12 cellular contexts compared by ENCODE assay signal in genomic region chr12:93050026-93050747, GRCh38.
DNase-seq lines count a peak whose midpoint lies in the region; ATAC-seq and TF ChIP-seq lines count a peak whose summit lies in the region.
"Had no signal": no experiment of that assay in that cellular context is flagged by ENCODE, and none has a peak within 500 bp of the region (broad histone marks: within the 10 kb centered on the region; RNA-seq: fewer than 3 reads in every experiment).

No MANE protein-coding gene starts in this region.

- CTCF ChIA-PET in RWPE1 (lab: Yijun Ruan, JAX) = interaction anchor here (0.7 kb wide), 1 partner anchor 264 kb away, joined by 4 read pairs; no protein-coding TSS in a partner anchor

- TF ChIP-seq CTCF in RWPE1 (conservative IDR thresholded peaks at IDR 0.05; ENCODE audit: low read depth) = no peak
- no peak for TF ChIP-seq CTCF in epithelial cell of proximal tubule (conservative IDR thresholded peaks at IDR 0.05; ENCODE audit: low read depth, low read length)

- H3K27ac ChIP-seq in RWPE1 = no peak overlapping the region
- H3K27ac ChIP-seq: 22Rv1 had no signal

- no peak overlapping the region for H3K4me3 ChIP-seq in epithelial cell of proximal tubule (ENCODE audit: low read depth, low read length)

- POLR2A ChIA-PET in RWPE1 (lab: Yijun Ruan, JAX; ENCODE audit: low non-redundant PET) = no interaction called here

- DNase-seq in DMS 273 (lab: John Stamatoyannopoulos, UW; ENCODE audit: unreplicated experiment) = peak; percentile 14
- DNase-seq in DMS 273 treated with DMSO at 0.1 percent for 48 hours (lab: John Stamatoyannopoulos, UW) = no peak
- peak; percentile 14 for DNase-seq in RWPE1 (ENCODE audit: low spot score)
- DNase-seq in epithelial cell of proximal tubule (ENCODE audit: low read depth) = peak; percentile 15
- DNase-seq in renal cortical epithelial cell (ENCODE audit: low read depth) = peak; percentile 84
- no peak for DNase-seq in stimulated activated CD4-positive, alpha-beta T cell treated with anti-CD3 and anti-CD28 coated beads, Interleukin-4, amount 100 ng/mL, for 1 hour
- DNase-seq: activated CD4-positive, alpha-beta T cell treated with anti-CD3 and anti-CD28 coated beads, Interleukin-2, amount 10 ng/mL, durations not matched to agents 24 days and 14 days; stimulated activated naive CD8-positive, alpha-beta T cell treated with anti-CD3 and anti-CD28 coated beads, Interleukin-15, Interleukin-2, amounts not matched to agents 100 U/mL and 50 U/mL, for 24 hours had no signal

- ATAC-seq in HG02588 (IDR thresholded peaks at IDR 0.05; ENCODE audit: unreplicated experiment) (no peak), HG02885 (IDR thresholded peaks at IDR 0.05; ENCODE audit: poor library complexity, unreplicated experiment) (no peak)
- ATAC-seq: activated naive CD4-positive, alpha-beta T cell treated with anti-CD3 and anti-CD28 coated beads, Interleukin-2, amount 50 U/mL, for 72 hours; stimulated activated naive CD8-positive, alpha-beta T cell treated with anti-CD3 and anti-CD28 coated beads, Interleukin-15, Interleukin-2, amounts not matched to agents 100 U/mL and 50 U/mL, for 24 hours had no signal

Comparison
In these comparisons a context has a peak if more than half of its experiments do, and no peak if none do; other contexts are left out.
1. DNase-seq: peak in DMS 273 (single experiment), RWPE1 (single experiment), epithelial cell of proximal tubule (single experiment) and renal cortical epithelial cell (single experiment); none in DMS 273 treated with DMSO at 0.1 percent for 48 hours (single experiment) and stimulated activated CD4-positive, alpha-beta T cell treated with anti-CD3 and anti-CD28 coated beads, Interleukin-4, amount 100 ng/mL, for 1 hour (single experiment).